In the genomic region with DNA sequence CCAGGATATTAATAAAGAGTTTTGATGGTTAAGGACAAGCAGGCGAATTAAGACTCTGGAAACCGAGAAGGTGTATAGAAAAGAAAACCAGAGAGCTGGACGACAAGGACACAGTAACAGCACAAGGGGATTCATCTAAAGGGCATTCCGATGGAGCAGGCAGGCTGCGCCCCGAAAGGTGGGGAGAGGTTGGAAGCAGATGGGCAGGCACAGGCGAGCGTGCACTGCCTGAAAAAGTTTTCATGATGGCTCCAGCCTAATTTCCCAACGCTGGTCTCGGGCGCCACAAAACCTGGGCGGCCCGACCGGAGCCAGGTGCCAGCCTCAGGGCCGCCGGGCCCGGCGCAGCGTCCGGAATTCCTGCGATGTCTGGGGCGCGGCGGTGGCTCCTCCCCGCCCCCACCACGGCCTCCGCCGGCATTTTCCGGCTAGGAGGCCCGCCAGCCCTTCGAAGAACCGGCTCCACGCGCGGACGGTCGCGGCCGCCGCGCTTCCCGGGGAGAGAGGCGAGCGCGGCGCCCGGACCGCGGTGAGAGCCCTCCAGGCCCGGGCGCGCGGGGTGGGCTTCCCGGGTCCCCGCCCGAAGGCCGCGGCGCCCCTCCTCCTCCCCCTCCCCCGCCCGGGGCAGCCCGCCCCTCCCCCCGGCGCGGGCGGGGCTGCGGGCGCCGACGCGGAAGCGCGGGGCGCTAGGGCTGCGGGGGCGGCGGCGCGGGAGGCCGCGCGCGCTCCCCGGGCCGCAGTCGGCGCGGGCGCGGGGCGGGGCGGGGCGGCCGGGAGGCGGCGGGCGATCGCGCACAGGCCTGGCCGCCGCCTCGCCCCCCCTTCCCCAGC, we compare ENCODE assay signal across 1 cellular context.
TF ChIP-seq lines count a peak whose summit lies in the region.

No MANE protein-coding gene starts in this region.

TF ChIP-seq in K562, 482 proteins besides CTCF, POLR2A, EP300 and RAD21 (continued from another document):
- TF ChIP-seq, protein P1, sequence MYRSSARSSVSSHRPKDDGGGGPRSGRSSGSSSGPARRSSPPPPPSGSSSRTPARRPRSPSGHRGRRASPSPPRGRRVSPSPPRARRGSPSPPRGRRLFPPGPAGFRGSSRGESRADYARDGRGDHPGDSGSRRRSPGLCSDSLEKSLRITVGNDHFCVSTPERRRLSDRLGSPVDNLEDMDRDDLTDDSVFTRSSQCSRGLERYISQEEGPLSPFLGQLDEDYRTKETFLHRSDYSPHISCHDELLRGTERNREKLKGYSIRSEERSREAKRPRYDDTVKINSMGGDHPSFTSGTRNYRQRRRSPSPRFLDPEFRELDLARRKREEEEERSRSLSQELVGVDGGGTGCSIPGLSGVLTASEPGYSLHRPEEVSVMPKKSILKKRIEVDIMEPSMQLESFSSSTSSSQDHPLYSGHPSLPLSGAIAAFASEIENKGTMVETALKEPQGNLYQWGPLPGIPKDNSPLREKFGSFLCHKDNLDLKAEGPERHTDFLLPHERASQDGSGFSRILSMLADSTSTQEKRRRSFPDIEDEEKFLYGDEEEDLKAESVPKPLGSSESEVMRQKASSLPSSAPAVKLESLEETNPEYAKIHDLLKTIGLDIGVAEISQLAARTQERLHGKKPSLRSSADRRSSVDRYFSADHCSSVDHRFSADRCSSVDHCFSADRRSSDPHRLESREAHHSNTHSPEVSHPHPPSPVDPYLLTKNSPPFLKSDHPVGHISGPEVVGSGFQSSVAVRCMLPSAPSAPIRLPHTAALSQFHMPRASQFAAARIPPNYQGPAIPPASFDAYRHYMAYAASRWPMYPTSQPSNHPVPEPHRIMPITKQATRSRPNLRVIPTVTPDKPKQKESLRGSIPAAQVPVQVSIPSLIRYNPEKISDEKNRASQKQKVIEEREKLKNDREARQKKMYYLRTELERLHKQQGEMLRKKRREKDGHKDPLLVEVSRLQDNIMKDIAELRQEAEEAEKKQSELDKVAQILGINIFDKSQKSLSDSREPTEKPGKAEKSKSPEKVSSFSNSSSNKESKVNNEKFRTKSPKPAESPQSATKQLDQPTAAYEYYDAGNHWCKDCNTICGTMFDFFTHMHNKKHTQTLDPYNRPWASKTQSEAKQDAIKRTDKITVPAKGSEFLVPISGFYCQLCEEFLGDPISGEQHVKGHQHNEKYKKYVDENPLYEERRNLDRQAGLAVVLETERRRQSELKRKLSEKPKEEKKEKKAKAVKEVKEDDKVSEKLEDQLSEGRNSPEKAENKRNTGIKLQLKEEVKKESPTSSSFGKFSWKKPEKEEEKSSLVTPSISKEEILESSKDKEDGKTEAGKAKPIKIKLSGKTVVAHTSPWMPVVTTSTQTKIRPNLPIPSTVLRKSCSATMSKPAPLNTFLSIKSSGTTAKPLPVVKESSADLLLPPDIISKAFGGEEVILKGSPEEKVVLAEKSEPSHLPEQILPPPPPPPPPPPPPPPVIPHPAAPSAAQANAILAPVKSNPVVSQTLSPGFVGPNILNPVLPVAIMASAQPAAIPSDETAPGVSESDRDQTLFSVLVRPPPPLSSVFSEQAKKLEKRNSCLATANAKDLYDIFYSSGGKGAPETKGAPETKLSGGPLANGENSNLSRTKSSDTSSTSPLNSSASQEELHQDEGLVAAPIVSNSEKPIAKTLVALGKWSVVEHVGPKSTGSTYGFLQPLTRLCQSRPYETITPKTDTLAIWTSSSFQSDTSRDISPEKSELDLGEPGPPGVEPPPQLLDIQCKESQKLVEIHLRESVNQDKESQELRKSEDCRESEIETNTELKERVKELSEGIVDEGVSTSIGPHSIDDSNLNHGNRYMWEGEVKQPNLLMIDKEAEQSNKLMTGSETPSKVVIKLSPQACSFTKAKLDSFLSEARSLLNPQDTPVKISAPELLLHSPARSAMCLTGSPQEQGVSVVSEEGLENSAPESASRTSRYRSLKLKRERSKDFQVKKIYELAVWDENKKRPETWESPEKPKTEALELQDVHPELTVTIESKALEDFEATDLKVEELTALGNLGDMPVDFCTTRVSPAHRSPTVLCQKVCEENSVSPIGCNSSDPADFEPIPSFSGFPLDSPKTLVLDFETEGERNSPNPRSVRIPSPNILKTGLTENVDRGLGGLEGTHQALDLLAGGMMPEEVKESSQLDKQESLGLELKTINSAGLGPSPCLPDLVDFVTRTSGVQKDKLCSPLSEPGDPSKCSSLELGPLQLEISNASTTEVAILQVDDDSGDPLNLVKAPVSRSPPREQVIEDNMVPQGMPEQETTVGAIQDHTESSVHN (IDR thresholded peaks at IDR 0.05; ENCODE audit: borderline replicate concordance in 1 of 2, low read depth in 1 of 2) = no peak
- TF ChIP-seq SPI1 (IDR thresholded peaks at IDR 0.05; ENCODE audit: borderline replicate concordance, low read depth, low read length) = no peak
- TF ChIP-seq NEUROD1 (IDR thresholded peaks at IDR 0.05; ENCODE audit: borderline replicate concordance, low read depth, low read length, partially characterized antibody) = no peak
- TF ChIP-seq ZNF583 (CRISPR knock-in tag; IDR thresholded peaks at IDR 0.05) = no peak
- TF ChIP-seq, protein P2, sequence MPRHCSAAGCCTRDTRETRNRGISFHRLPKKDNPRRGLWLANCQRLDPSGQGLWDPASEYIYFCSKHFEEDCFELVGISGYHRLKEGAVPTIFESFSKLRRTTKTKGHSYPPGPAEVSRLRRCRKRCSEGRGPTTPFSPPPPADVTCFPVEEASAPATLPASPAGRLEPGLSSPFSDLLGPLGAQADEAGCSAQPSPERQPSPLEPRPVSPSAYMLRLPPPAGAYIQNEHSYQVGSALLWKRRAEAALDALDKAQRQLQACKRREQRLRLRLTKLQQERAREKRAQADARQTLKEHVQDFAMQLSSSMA (CRISPR knock-in tag; IDR thresholded peaks at IDR 0.05) = no peak
- TF ChIP-seq ZFPM2 (CRISPR knock-in tag; IDR thresholded peaks at IDR 0.05) = no peak
- TF ChIP-seq, protein P3, sequence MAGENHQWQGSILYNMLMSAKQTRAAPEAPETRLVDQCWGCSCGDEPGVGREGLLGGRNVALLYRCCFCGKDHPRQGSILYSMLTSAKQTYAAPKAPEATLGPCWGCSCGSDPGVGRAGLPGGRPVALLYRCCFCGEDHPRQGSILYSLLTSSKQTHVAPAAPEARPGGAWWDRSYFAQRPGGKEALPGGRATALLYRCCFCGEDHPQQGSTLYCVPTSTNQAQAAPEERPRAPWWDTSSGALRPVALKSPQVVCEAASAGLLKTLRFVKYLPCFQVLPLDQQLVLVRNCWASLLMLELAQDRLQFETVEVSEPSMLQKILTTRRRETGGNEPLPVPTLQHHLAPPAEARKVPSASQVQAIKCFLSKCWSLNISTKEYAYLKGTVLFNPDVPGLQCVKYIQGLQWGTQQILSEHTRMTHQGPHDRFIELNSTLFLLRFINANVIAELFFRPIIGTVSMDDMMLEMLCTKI (IDR thresholded peaks at IDR 0.05; ENCODE audit: partially characterized antibody) = no peak
- TF ChIP-seq ESRRA (IDR thresholded peaks at IDR 0.05; ENCODE audit: borderline replicate concordance, low read depth) = peak; percentile 40; the same call in 1 of the 2 replicates
- TF ChIP-seq, protein P4, sequence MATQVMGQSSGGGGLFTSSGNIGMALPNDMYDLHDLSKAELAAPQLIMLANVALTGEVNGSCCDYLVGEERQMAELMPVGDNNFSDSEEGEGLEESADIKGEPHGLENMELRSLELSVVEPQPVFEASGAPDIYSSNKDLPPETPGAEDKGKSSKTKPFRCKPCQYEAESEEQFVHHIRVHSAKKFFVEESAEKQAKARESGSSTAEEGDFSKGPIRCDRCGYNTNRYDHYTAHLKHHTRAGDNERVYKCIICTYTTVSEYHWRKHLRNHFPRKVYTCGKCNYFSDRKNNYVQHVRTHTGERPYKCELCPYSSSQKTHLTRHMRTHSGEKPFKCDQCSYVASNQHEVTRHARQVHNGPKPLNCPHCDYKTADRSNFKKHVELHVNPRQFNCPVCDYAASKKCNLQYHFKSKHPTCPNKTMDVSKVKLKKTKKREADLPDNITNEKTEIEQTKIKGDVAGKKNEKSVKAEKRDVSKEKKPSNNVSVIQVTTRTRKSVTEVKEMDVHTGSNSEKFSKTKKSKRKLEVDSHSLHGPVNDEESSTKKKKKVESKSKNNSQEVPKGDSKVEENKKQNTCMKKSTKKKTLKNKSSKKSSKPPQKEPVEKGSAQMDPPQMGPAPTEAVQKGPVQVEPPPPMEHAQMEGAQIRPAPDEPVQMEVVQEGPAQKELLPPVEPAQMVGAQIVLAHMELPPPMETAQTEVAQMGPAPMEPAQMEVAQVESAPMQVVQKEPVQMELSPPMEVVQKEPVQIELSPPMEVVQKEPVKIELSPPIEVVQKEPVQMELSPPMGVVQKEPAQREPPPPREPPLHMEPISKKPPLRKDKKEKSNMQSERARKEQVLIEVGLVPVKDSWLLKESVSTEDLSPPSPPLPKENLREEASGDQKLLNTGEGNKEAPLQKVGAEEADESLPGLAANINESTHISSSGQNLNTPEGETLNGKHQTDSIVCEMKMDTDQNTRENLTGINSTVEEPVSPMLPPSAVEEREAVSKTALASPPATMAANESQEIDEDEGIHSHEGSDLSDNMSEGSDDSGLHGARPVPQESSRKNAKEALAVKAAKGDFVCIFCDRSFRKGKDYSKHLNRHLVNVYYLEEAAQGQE (CRISPR knock-in tag; IDR thresholded peaks at IDR 0.05; ENCODE audit: low read depth) = peak; percentile 67; the same call in 1 of the 2 replicates
- TF ChIP-seq TOE1 (IDR thresholded peaks at IDR 0.05; ENCODE audit: borderline replicate concordance) = peak; percentile 44; the same call in 1 of the 2 replicates
- TF ChIP-seq TOE1 (CRISPR knock-in tag; IDR thresholded peaks at IDR 0.05; ENCODE audit: borderline replicate concordance, low read depth) = no peak
- TF ChIP-seq HCFC1 (IDR thresholded peaks at IDR 0.05; ENCODE audit: low read depth, low read length) = peak; percentile 43
- TF ChIP-seq, protein P5, sequence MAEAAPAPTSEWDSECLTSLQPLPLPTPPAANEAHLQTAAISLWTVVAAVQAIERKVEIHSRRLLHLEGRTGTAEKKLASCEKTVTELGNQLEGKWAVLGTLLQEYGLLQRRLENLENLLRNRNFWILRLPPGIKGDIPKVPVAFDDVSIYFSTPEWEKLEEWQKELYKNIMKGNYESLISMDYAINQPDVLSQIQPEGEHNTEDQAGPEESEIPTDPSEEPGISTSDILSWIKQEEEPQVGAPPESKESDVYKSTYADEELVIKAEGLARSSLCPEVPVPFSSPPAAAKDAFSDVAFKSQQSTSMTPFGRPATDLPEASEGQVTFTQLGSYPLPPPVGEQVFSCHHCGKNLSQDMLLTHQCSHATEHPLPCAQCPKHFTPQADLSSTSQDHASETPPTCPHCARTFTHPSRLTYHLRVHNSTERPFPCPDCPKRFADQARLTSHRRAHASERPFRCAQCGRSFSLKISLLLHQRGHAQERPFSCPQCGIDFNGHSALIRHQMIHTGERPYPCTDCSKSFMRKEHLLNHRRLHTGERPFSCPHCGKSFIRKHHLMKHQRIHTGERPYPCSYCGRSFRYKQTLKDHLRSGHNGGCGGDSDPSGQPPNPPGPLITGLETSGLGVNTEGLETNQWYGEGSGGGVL (CRISPR knock-in tag; IDR thresholded peaks at IDR 0.05) = no peak
- TF ChIP-seq BDP1 (IDR thresholded peaks at IDR 0.05; ENCODE audit: insufficient read depth, insufficient read length) = no peak
- no peak for TF ChIP-seq TRIM28 (IDR thresholded peaks at IDR 0.05)
- TF ChIP-seq FOXP1 (CRISPR knock-in tag; IDR thresholded peaks at IDR 0.05) = no peak
- no peak for TF ChIP-seq HSF4 (CRISPR knock-in tag; IDR thresholded peaks at IDR 0.05; ENCODE audit: borderline replicate concordance)
- TF ChIP-seq ZNF75A (CRISPR knock-in tag; IDR thresholded peaks at IDR 0.05) = 0 out of 2 replicates have a peak, but pooled peaks have one; percentile 42
- 0 out of 2 replicates have a peak, but pooled peaks have one; percentile 39 for TF ChIP-seq ZC3H4 (CRISPR knock-in tag; IDR thresholded peaks at IDR 0.05; ENCODE audit: borderline replicate concordance)
- peak; percentile 93 for TF ChIP-seq ERF (CRISPR knock-in tag; IDR thresholded peaks at IDR 0.05)
- peak; percentile 29; the same call in 1 of the 2 replicates for TF ChIP-seq SMAD3 (CRISPR knock-in tag; conservative IDR thresholded peaks at IDR 0.05)
- TF ChIP-seq BRF1 (IDR thresholded peaks at IDR 0.05; ENCODE audit: borderline replicate concordance, extremely low read depth, insufficient read length) = no peak
- TF ChIP-seq ZZZ3 (IDR thresholded peaks at IDR 0.05) = no peak
- TF ChIP-seq MAFK (IDR thresholded peaks at IDR 0.05; ENCODE audit: low read length) = no peak
- TF ChIP-seq NFIC (IDR thresholded peaks at IDR 0.05) = peak; percentile 40
- no peak for TF ChIP-seq ZNF57 (CRISPR knock-in tag; IDR thresholded peaks at IDR 0.05)
- no peak for TF ChIP-seq RBM15 (IDR thresholded peaks at IDR 0.05; ENCODE audit: insufficient read depth, low read length)
- peak; percentile 89 for TF ChIP-seq ELF1 (tag; IDR thresholded peaks at IDR 0.05)
- TF ChIP-seq, protein P6, sequence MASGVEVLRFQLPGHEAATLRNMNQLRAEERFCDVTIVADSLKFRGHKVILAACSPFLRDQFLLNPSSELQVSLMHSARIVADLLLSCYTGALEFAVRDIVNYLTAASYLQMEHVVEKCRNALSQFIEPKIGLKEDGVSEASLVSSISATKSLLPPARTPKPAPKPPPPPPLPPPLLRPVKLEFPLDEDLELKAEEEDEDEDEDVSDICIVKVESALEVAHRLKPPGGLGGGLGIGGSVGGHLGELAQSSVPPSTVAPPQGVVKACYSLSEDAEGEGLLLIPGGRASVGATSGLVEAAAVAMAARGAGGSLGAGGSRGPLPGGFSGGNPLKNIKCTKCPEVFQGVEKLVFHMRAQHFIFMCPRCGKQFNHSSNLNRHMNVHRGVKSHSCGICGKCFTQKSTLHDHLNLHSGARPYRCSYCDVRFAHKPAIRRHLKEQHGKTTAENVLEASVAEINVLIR (CRISPR knock-in tag; IDR thresholded peaks at IDR 0.05) = no peak
- peak; percentile 42 for TF ChIP-seq EGR1 (conservative IDR thresholded peaks at IDR 0.05)
- 0 out of 2 replicates have a peak, but pooled peaks have one; percentile 26 for TF ChIP-seq LARP7 (IDR thresholded peaks at IDR 0.05)
- TF ChIP-seq XRCC5 (IDR thresholded peaks at IDR 0.05; ENCODE audit: low read depth, low read length) = no peak
